In genomic region chr15:88657326-88658069, GRCh38 we compare ENCODE assay signal across 8 cellular contexts. TPM values are rescaled to one million over a fixed set of nuclear protein-coding genes. Genes with fewer than 3 reads are reported as not detected.
DNase-seq lines count a peak whose midpoint lies in the region; ATAC-seq and TF ChIP-seq lines count a peak whose summit lies in the region.

No MANE protein-coding gene starts in this region.

- no peak for DNase-seq in activated CD4-positive, alpha-beta memory T cell treated with anti-CD3 and anti-CD28 coated beads for 36 hours
- no peak for DNase-seq in activated CD4-positive, alpha-beta memory T cell treated with anti-CD3 and anti-CD28 coated beads, Interleukin-2, amount 10 ng/mL, durations not matched to agents 7 days and 5 days
- DNase-seq in activated naive CD8-positive, alpha-beta T cell treated with anti-CD3 and anti-CD28 coated beads, Interleukin-2, amount 50 U/mL, for 24 hours = no peak
- peak; percentile 25 for DNase-seq in iPS DF 6.9 (ENCODE audit: low read depth, low spot score)
- DNase-seq in substantia nigra (lab: John Stamatoyannopoulos, UW) = peak in 24 of 49 donors; percentile 22 to 60 (median 38)
- no peak for DNase-seq in T-helper 1 cell

- no CpG with 5 or more reads among the region's 13 CpGs for WGBS in iPS DF 6.9 (ENCODE audit: insufficient coverage, insufficient read length)

- no peak overlapping the region for H3K4me3 ChIP-seq in iPS DF 6.9 (ENCODE audit: low read length)

- H3K4me1 ChIP-seq in iPS DF 6.9 (ENCODE audit: control insufficient read depth, insufficient read depth, low read length) = no peaks in the 10 kb centered on the region

- intact Hi-C loops in activated CD4-positive, alpha-beta memory T cell treated with anti-CD3 and anti-CD28 coated beads for 36 hours (cut with micrococcal nuclease) = no loop called here

- no peaks in the 10 kb centered on the region for H3K9me3 ChIP-seq in iPS DF 6.9 (ENCODE audit: control insufficient read depth, insufficient read depth, low read length)

- no peak for TF ChIP-seq POLR2A in GM18505 (IDR thresholded peaks at IDR 0.05; ENCODE audit: borderline replicate concordance, extremely low read depth, insufficient read depth, insufficient read length)

- peak; percentile 97 for TF ChIP-seq RAD21 in Ishikawa (IDR thresholded peaks at IDR 0.05; ENCODE audit: low read depth)

- POLR2A ChIA-PET in activated CD4-positive, alpha-beta memory T cell treated with anti-CD3 and anti-CD28 coated beads for 36 hours (lab: Charles Lee) = no interaction called here
- POLR2A ChIA-PET in activated CD4-positive, alpha-beta memory T cell treated with anti-CD3 and anti-CD28 coated beads, Interleukin-2, amount 10 ng/mL, durations not matched to agents 7 days and 5 days (lab: Charles Lee) = interaction anchor here (0.7 kb wide), 1 partner anchor 33 kb away, joined by 3 read pairs; no protein-coding TSS in a partner anchor

- no peak for TF ChIP-seq EP300 in Ishikawa (IDR thresholded peaks at IDR 0.05; ENCODE audit: borderline replicate concordance)

- H3K4me1 Mint-ChIP-seq in activated CD4-positive, alpha-beta memory T cell treated with anti-CD3 and anti-CD28 coated beads for 36 hours (ENCODE audit: low read depth) = peaks cover 56% of the 10 kb centered on the region
- peaks cover 17% of the 10 kb centered on the region for H3K4me1 Mint-ChIP-seq in activated CD4-positive, alpha-beta memory T cell treated with anti-CD3 and anti-CD28 coated beads, Interleukin-2, amount 10 ng/mL, durations not matched to agents 7 days and 5 days
- H3K4me1 Mint-ChIP-seq in activated naive CD8-positive, alpha-beta T cell treated with anti-CD3 and anti-CD28 coated beads, Interleukin-2, amount 50 U/mL, for 24 hours = peaks cover 76% of the 10 kb centered on the region

- H3K27me3 Mint-ChIP-seq in activated CD4-positive, alpha-beta memory T cell treated with anti-CD3 and anti-CD28 coated beads for 36 hours = no peaks in the 10 kb centered on the region
- H3K27me3 Mint-ChIP-seq in activated CD4-positive, alpha-beta memory T cell treated with anti-CD3 and anti-CD28 coated beads, Interleukin-2, amount 10 ng/mL, durations not matched to agents 7 days and 5 days = no peaks in the 10 kb centered on the region
- no peaks in the 10 kb centered on the region for H3K27me3 Mint-ChIP-seq in activated naive CD8-positive, alpha-beta T cell treated with anti-CD3 and anti-CD28 coated beads, Interleukin-2, amount 50 U/mL, for 24 hours

- no peaks in the 10 kb centered on the region for H3K27me3 ChIP-seq in iPS DF 6.9 (ENCODE audit: control insufficient read depth, insufficient read depth, low read length)

- no peak overlapping the region for H3K27ac ChIP-seq in iPS DF 6.9 (ENCODE audit: low read length)
- peak overlapping the region; percentile 5 for H3K27ac ChIP-seq in substantia nigra (ENCODE audit: low read depth, low read length, poor library complexity, severe bottlenecking)

- no peaks in the 10 kb centered on the region for H3K36me3 ChIP-seq in iPS DF 6.9 (ENCODE audit: control insufficient read depth, insufficient read depth, low read length)

- peak overlapping the region; percentile 10 for H3K27ac Mint-ChIP-seq in activated CD4-positive, alpha-beta memory T cell treated with anti-CD3 and anti-CD28 coated beads for 36 hours
- no peak overlapping the region for H3K27ac Mint-ChIP-seq in activated CD4-positive, alpha-beta memory T cell treated with anti-CD3 and anti-CD28 coated beads, Interleukin-2, amount 10 ng/mL, durations not matched to agents 7 days and 5 days
- peak overlapping the region; percentile 31 for H3K27ac Mint-ChIP-seq in activated naive CD8-positive, alpha-beta T cell treated with anti-CD3 and anti-CD28 coated beads, Interleukin-2, amount 50 U/mL, for 24 hours

- H3K36me3 Mint-ChIP-seq in activated CD4-positive, alpha-beta memory T cell treated with anti-CD3 and anti-CD28 coated beads for 36 hours = no peaks in the 10 kb centered on the region
- peaks cover 27% of the 10 kb centered on the region for H3K36me3 Mint-ChIP-seq in activated CD4-positive, alpha-beta memory T cell treated with anti-CD3 and anti-CD28 coated beads, Interleukin-2, amount 10 ng/mL, durations not matched to agents 7 days and 5 days (ENCODE audit: low read depth)
- H3K36me3 Mint-ChIP-seq in activated naive CD8-positive, alpha-beta T cell treated with anti-CD3 and anti-CD28 coated beads, Interleukin-2, amount 50 U/mL, for 24 hours (ENCODE audit: low read depth) = no peaks in the 10 kb centered on the region

- CTCF ChIA-PET in activated CD4-positive, alpha-beta memory T cell treated with anti-CD3 and anti-CD28 coated beads for 36 hours (lab: Charles Lee) = interaction anchor here (2.1 to 5.0 kb wide), 2 partner anchors 19 to 33 kb away, joined by 7 to 18 read pairs; partner anchors contain the start of gene ISG20
- CTCF ChIA-PET in activated CD4-positive, alpha-beta memory T cell treated with anti-CD3 and anti-CD28 coated beads, Interleukin-2, amount 10 ng/mL, durations not matched to agents 7 days and 5 days (lab: Charles Lee) = interaction anchor here (1.3 kb wide), 1 partner anchor 33 kb away, joined by 4 read pairs; no protein-coding TSS in a partner anchor

- no peaks in the 10 kb centered on the region for H3K9me3 Mint-ChIP-seq in activated CD4-positive, alpha-beta memory T cell treated with anti-CD3 and anti-CD28 coated beads for 36 hours
- no peaks in the 10 kb centered on the region for H3K9me3 Mint-ChIP-seq in activated CD4-positive, alpha-beta memory T cell treated with anti-CD3 and anti-CD28 coated beads, Interleukin-2, amount 10 ng/mL, durations not matched to agents 7 days and 5 days
- no peaks in the 10 kb centered on the region for H3K9me3 Mint-ChIP-seq in activated naive CD8-positive, alpha-beta T cell treated with anti-CD3 and anti-CD28 coated beads, Interleukin-2, amount 50 U/mL, for 24 hours

- ATAC-seq in activated naive CD8-positive, alpha-beta T cell treated with anti-CD3 and anti-CD28 coated beads, Interleukin-2, amount 50 U/mL, for 24 hours = no peak
- ATAC-seq in GM18505 (IDR thresholded peaks at IDR 0.05; ENCODE audit: unreplicated experiment) = no peak

- no peak overlapping the region for H3K4me3 Mint-ChIP-seq in activated CD4-positive, alpha-beta memory T cell treated with anti-CD3 and anti-CD28 coated beads for 36 hours
- no peak overlapping the region for H3K4me3 Mint-ChIP-seq in activated CD4-positive, alpha-beta memory T cell treated with anti-CD3 and anti-CD28 coated beads, Interleukin-2, amount 10 ng/mL, durations not matched to agents 7 days and 5 days
- no peak overlapping the region for H3K4me3 Mint-ChIP-seq in activated naive CD8-positive, alpha-beta T cell treated with anti-CD3 and anti-CD28 coated beads, Interleukin-2, amount 50 U/mL, for 24 hours

TF ChIP-seq in Ishikawa, 13 proteins besides CTCF, POLR2A, EP300 and RAD21:
- TF ChIP-seq REST (IDR thresholded peaks at IDR 0.05; ENCODE audit: low read depth) (peak; percentile 43; the same call in 1 of the 2 replicates), NFIC (IDR thresholded peaks at IDR 0.05) (no peak)

RNA-seq across cellular contexts. Expression of gene ISG20, which starts 18.7 kb away (rescaled TPM):
- 10 to 100 TPM; 68.2 to 74.5 TPM for total RNA-seq in activated CD4-positive, alpha-beta memory T cell treated with anti-CD3 and anti-CD28 coated beads for 36 hours
- 100 to 1,000 TPM; 337 to 338 TPM for total RNA-seq in activated CD4-positive, alpha-beta memory T cell treated with anti-CD3 and anti-CD28 coated beads, Interleukin-2, amount 10 ng/mL, durations not matched to agents 7 days and 5 days

RNA-seq across cellular contexts. Expression of gene AEN, which starts 36.4 kb away (rescaled TPM):
- 10 to 100 TPM; 55.5 to 55.7 TPM for total RNA-seq in activated CD4-positive, alpha-beta memory T cell treated with anti-CD3 and anti-CD28 coated beads for 36 hours
- total RNA-seq in activated CD4-positive, alpha-beta memory T cell treated with anti-CD3 and anti-CD28 coated beads, Interleukin-2, amount 10 ng/mL, durations not matched to agents 7 days and 5 days = 10 to 100 TPM; 32.7 to 33.5 TPM

Comparison
In these comparisons a context has a peak if more than half of its experiments do, and no peak if none do; other contexts are left out.
1. RNA of gene ISG20, which starts 18.7 kb away (total RNA-seq): 337 to 338 TPM in activated CD4-positive, alpha-beta memory T cell treated with anti-CD3 and anti-CD28 coated beads, Interleukin-2, amount 10 ng/mL, durations not matched to agents 7 days and 5 days; 68.2 to 74.5 TPM in activated CD4-positive, alpha-beta memory T cell treated with anti-CD3 and anti-CD28 coated beads for 36 hours; every median in the first group is over 4 times any median in the second.